ENCODE assay signal across 28 cellular contexts in genomic region chr14:98915625-98916024, GRCh38.
"Had no signal": no experiment of that assay in that cellular context is flagged by ENCODE, and none has a peak within 500 bp of the region (broad histone marks: within the 10 kb centered on the region; RNA-seq: fewer than 3 reads in every experiment).

No MANE protein-coding gene starts in this region.

- FAIRE-seq: astrocyte, bronchial epithelial cell, colon had no signal

- H3K9me3 ChIP-seq: esophagus squamous epithelium, gastroesophageal sphincter had no signal

- H3K27ac ChIP-seq: brain microvascular endothelial cell, esophagus squamous epithelium, gastroesophageal sphincter had no signal

- H3K27me3 ChIP-seq: brain microvascular endothelial cell, esophagus squamous epithelium had no signal

- ATAC-seq: activated CD4-positive, alpha-beta T cell treated with anti-CD3 and anti-CD28 coated beads for 36 hours; activated CD8-positive, alpha-beta memory T cell treated with anti-CD3 and anti-CD28 coated beads, Interleukin-2, amount 10 ng/mL, durations not matched to agents 7 days and 5 days; activated CD8-positive, alpha-beta T cell treated with anti-CD3 and anti-CD28 coated beads, Interleukin-2, amount 10 ng/mL, durations not matched to agents 7 days and 5 days; effector memory CD8-positive, alpha-beta T cell; gastroesophageal sphincter had no signal

- H3K4me1 ChIP-seq: gastroesophageal sphincter had no signal

- H3K36me3 ChIP-seq: brain microvascular endothelial cell, esophagus squamous epithelium, gastroesophageal sphincter had no signal

- H3K4me3 ChIP-seq: esophagus squamous epithelium, gastroesophageal sphincter had no signal

- DNase-seq: activated CD4-positive, alpha-beta memory T cell treated with anti-CD3 and anti-CD28 coated beads for 36 hours; activated CD4-positive, alpha-beta T cell treated with anti-CD3 and anti-CD28 coated beads for 36 hours; activated CD4-positive, alpha-beta T cell treated with anti-CD3 and anti-CD28 coated beads, Interleukin-2, amount 10 ng/mL, durations not matched to agents 24 days and 14 days; activated CD4-positive, CD25-positive, alpha-beta regulatory T cell; activated CD4-positive, CD25-positive, alpha-beta regulatory T cell treated with anti-CD3 and anti-CD28 coated beads, Interleukin-2, amount 50 U/mL, for 72 hours; activated CD8-positive, alpha-beta memory T cell treated with anti-CD3 and anti-CD28 coated beads, Interleukin-2, amount 10 ng/mL, durations not matched to agents 7 days and 5 days; activated CD8-positive, alpha-beta memory T cell treated with anti-CD3 and anti-CD28 coated beads, Interleukin-2, amount 50 U/mL, for 4 hours; activated CD8-positive, alpha-beta T cell treated with anti-CD3 and anti-CD28 coated beads, Interleukin-2, amount 10 ng/mL, durations not matched to agents 7 days and 5 days; activated effector memory CD4-positive, alpha-beta T cell treated with anti-CD3 and anti-CD28 coated beads, Interleukin-2, amount 50 U/mL, for 16 hours; activated naive CD4-positive, alpha-beta T cell treated with anti-CD3 and anti-CD28 coated beads for 36 hours; activated naive CD8-positive, alpha-beta T cell treated with anti-CD3 and anti-CD28 coated beads for 36 hours; activated T-cell treated with anti-CD3 and anti-CD28 coated beads, Interleukin-2, amount 50 U/mL, for 1 hour; activated T-cell treated with anti-CD3 and anti-CD28 coated beads, Interleukin-2, amount 50 U/mL, for 48 hours; amniotic stem cell; anterior cingulate cortex; brain microvascular endothelial cell; cortex of kidney; dermis blood vessel endothelial cell; effector CD4-positive, alpha-beta T cell; effector memory CD8-positive, alpha-beta T cell; erythroblast; esophagus squamous epithelium; foreskin melanocyte; T-helper 2 cell had no signal
